Comparison of ENCODE assay signal across 1 cellular context in the genomic region with DNA sequence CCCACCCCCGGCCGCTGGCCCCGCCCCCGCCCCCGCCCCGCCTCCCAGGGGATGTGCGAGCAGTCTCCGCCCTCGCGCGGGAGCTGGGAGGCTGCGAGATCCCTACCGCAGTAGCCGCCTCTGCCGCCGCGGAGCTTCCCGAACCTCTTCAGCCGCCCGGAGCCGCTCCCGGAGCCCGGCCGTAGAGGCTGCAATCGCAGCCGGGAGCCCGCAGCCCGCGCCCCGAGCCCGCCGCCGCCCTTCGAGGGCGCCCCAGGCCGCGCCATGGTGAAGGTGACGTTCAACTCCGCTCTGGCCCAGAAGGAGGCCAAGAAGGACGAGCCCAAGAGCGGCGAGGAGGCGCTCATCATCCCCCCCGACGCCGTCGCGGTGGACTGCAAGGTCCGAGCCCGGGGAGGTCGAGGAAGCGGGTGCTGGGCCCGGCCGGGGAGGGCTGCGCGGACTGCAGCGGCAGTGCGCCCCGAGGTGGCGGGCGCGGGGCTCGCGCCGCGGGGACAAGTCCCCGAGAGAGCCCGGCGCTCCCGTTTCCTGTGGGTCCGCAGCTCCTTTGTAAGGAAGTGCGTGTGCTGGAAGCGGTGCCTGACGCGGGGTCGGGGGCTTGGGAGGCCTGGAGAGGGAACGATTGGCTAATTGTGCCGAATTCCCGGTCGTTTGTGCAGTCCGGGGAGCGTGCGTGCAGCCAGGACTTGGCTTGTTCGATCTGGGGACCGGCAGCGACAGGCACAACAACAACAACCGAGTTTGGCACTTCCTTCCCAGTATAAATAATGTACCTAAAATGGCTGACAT.
A peak's percentile ranks its signal among the peaks of the same experiment; 100 is the strongest.
TF ChIP-seq lines count a peak whose summit lies in the region.

A gene (plus strand): TSS at position 110 of the 789 bp plus-strand sequence. CDS start 155 bp downstream, at position 265.

TF ChIP-seq in K562, 482 proteins besides CTCF, POLR2A, EP300 and RAD21 (continued from another document and continues in another):
- TF ChIP-seq, protein P1, sequence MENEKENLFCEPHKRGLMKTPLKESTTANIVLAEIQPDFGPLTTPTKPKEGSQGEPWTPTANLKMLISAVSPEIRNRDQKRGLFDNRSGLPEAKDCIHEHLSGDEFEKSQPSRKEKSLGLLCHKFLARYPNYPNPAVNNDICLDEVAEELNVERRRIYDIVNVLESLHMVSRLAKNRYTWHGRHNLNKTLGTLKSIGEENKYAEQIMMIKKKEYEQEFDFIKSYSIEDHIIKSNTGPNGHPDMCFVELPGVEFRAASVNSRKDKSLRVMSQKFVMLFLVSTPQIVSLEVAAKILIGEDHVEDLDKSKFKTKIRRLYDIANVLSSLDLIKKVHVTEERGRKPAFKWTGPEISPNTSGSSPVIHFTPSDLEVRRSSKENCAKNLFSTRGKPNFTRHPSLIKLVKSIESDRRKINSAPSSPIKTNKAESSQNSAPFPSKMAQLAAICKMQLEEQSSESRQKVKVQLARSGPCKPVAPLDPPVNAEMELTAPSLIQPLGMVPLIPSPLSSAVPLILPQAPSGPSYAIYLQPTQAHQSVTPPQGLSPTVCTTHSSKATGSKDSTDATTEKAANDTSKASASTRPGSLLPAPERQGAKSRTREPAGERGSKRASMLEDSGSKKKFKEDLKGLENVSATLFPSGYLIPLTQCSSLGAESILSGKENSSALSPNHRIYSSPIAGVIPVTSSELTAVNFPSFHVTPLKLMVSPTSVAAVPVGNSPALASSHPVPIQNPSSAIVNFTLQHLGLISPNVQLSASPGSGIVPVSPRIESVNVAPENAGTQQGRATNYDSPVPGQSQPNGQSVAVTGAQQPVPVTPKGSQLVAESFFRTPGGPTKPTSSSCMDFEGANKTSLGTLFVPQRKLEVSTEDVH (IDR thresholded peaks at IDR 0.05; ENCODE audit: low read depth, partially characterized antibody) = no peak
- no peak for TF ChIP-seq KLF1 (tag; IDR thresholded peaks at IDR 0.05)
- TF ChIP-seq, protein P2, sequence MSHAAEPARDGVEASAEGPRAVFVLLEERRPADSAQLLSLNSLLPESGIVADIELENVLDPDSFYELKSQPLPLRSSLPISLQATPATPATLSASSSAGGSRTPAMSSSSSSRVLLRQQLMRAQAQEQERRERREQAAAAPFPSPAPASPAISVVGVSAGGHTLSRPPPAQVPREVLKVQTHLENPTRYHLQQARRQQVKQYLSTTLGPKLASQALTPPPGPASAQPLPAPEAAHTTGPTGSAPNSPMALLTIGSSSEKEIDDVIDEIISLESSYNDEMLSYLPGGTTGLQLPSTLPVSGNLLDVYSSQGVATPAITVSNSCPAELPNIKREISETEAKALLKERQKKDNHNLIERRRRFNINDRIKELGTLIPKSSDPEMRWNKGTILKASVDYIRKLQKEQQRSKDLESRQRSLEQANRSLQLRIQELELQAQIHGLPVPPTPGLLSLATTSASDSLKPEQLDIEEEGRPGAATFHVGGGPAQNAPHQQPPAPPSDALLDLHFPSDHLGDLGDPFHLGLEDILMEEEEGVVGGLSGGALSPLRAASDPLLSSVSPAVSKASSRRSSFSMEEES (CRISPR knock-in tag; IDR thresholded peaks at IDR 0.05) = no peak
- no peak for TF ChIP-seq BRD4 (IDR thresholded peaks at IDR 0.05)
- peak; percentile 64 for TF ChIP-seq GABPB1 (CRISPR knock-in tag; IDR thresholded peaks at IDR 0.05)
- TF ChIP-seq CREM (IDR thresholded peaks at IDR 0.05; ENCODE audit: low read depth) = no peak
- no peak for TF ChIP-seq ZNF764 (CRISPR knock-in tag; IDR thresholded peaks at IDR 0.05; ENCODE audit: low read depth)
- no peak for TF ChIP-seq FOXA3 (CRISPR knock-in tag; conservative IDR thresholded peaks at IDR 0.05 in 1 of 2, IDR thresholded peaks at IDR 0.05 in 1 of 2)
- TF ChIP-seq ZNF384 (IDR thresholded peaks at IDR 0.05; ENCODE audit: low read depth, low read length) = no peak
- no peak for TF ChIP-seq PTTG1 (tag; IDR thresholded peaks at IDR 0.05; ENCODE audit: low read depth)
- TF ChIP-seq, protein P3, sequence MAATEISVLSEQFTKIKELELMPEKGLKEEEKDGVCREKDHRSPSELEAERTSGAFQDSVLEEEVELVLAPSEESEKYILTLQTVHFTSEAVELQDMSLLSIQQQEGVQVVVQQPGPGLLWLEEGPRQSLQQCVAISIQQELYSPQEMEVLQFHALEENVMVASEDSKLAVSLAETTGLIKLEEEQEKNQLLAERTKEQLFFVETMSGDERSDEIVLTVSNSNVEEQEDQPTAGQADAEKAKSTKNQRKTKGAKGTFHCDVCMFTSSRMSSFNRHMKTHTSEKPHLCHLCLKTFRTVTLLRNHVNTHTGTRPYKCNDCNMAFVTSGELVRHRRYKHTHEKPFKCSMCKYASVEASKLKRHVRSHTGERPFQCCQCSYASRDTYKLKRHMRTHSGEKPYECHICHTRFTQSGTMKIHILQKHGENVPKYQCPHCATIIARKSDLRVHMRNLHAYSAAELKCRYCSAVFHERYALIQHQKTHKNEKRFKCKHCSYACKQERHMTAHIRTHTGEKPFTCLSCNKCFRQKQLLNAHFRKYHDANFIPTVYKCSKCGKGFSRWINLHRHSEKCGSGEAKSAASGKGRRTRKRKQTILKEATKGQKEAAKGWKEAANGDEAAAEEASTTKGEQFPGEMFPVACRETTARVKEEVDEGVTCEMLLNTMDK (IDR thresholded peaks at IDR 0.05; ENCODE audit: borderline replicate concordance, insufficient read depth, low read depth, low read length, poor library complexity, severe bottlenecking) = peak; percentile 17
- TF ChIP-seq ZNF3 (CRISPR knock-in tag; IDR thresholded peaks at IDR 0.05) = no peak
- TF ChIP-seq TAL1 (IDR thresholded peaks at IDR 0.05) = no peak
- TF ChIP-seq, protein P4, sequence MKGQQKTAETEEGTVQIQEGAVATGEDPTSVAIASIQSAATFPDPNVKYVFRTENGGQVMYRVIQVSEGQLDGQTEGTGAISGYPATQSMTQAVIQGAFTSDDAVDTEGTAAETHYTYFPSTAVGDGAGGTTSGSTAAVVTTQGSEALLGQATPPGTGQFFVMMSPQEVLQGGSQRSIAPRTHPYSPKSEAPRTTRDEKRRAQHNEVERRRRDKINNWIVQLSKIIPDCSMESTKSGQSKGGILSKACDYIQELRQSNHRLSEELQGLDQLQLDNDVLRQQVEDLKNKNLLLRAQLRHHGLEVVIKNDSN (CRISPR knock-in tag; IDR thresholded peaks at IDR 0.05) = no peak
- TF ChIP-seq FOXP1 (CRISPR knock-in tag; IDR thresholded peaks at IDR 0.05) = 0 out of 2 replicates have a peak, but pooled peaks have one; percentile 42
- TF ChIP-seq, protein P5, sequence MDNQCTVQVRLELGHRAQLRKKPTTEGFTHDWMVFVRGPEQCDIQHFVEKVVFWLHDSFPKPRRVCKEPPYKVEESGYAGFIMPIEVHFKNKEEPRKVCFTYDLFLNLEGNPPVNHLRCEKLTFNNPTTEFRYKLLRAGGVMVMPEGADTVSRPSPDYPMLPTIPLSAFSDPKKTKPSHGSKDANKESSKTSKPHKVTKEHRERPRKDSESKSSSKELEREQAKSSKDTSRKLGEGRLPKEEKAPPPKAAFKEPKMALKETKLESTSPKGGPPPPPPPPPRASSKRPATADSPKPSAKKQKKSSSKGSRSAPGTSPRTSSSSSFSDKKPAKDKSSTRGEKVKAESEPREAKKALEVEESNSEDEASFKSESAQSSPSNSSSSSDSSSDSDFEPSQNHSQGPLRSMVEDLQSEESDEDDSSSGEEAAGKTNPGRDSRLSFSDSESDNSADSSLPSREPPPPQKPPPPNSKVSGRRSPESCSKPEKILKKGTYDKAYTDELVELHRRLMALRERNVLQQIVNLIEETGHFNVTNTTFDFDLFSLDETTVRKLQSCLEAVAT (IDR thresholded peaks at IDR 0.05) = 0 out of 4 replicates have a peak, but pooled peaks of 1 of the 2 experiments have one; percentile 41
- TF ChIP-seq DPF2 (IDR thresholded peaks at IDR 0.05) = no peak
- TF ChIP-seq POLR2G (IDR thresholded peaks at IDR 0.05; ENCODE audit: low read depth, low read length) = peak; percentile 91
- TF ChIP-seq, protein P6, sequence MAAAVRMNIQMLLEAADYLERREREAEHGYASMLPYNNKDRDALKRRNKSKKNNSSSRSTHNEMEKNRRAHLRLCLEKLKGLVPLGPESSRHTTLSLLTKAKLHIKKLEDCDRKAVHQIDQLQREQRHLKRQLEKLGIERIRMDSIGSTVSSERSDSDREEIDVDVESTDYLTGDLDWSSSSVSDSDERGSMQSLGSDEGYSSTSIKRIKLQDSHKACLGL (CRISPR knock-in tag; IDR thresholded peaks at IDR 0.05; ENCODE audit: borderline replicate concordance, poor library complexity, severe bottlenecking) = no peak
- TF ChIP-seq PTBP1 (IDR thresholded peaks at IDR 0.05; ENCODE audit: low read depth, low read length) = no peak
- TF ChIP-seq MEF2D (tag; conservative IDR thresholded peaks at IDR 0.05; ENCODE audit: low read depth) = no peak
- TF ChIP-seq, protein P7, sequence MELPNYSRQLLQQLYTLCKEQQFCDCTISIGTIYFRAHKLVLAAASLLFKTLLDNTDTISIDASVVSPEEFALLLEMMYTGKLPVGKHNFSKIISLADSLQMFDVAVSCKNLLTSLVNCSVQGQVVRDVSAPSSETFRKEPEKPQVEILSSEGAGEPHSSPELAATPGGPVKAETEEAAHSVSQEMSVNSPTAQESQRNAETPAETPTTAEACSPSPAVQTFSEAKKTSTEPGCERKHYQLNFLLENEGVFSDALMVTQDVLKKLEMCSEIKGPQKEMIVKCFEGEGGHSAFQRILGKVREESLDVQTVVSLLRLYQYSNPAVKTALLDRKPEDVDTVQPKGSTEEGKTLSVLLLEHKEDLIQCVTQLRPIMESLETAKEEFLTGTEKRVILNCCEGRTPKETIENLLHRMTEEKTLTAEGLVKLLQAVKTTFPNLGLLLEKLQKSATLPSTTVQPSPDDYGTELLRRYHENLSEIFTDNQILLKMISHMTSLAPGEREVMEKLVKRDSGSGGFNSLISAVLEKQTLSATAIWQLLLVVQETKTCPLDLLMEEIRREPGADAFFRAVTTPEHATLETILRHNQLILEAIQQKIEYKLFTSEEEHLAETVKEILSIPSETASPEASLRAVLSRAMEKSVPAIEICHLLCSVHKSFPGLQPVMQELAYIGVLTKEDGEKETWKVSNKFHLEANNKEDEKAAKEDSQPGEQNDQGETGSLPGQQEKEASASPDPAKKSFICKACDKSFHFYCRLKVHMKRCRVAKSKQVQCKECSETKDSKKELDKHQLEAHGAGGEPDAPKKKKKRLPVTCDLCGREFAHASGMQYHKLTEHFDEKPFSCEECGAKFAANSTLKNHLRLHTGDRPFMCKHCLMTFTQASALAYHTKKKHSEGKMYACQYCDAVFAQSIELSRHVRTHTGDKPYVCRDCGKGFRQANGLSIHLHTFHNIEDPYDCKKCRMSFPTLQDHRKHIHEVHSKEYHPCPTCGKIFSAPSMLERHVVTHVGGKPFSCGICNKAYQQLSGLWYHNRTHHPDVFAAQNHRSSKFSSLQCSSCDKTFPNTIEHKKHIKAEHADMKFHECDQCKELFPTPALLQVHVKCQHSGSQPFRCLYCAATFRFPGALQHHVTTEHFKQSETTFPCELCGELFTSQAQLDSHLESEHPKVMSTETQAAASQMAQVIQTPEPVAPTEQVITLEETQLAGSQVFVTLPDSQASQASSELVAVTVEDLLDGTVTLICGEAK (IDR thresholded peaks at IDR 0.05) = peak; percentile 62; the same call in 1 of the 2 replicates
- TF ChIP-seq, protein P7 (CRISPR knock-in tag; IDR thresholded peaks at IDR 0.05) = no peak
- 0 out of 2 replicates have a peak, but pooled peaks have one; percentile 9 for TF ChIP-seq ZNF324 (CRISPR knock-in tag; IDR thresholded peaks at IDR 0.05)
- TF ChIP-seq TCF3 (CRISPR knock-in tag; IDR thresholded peaks at IDR 0.05) = no peak
- no peak for TF ChIP-seq JUND (IDR thresholded peaks at IDR 0.05; ENCODE audit: borderline replicate concordance, low read depth, low read length)
- no peak for TF ChIP-seq JUND (tag; IDR thresholded peaks at IDR 0.05; ENCODE audit: borderline replicate concordance, low read depth, low read length)
- no peak for TF ChIP-seq ZNF354B (CRISPR knock-in tag; IDR thresholded peaks at IDR 0.05)
- TF ChIP-seq ZNF197 (CRISPR knock-in tag; IDR thresholded peaks at IDR 0.05; ENCODE audit: low read depth) = no peak
- no peak for TF ChIP-seq MECOM (CRISPR knock-in tag; IDR thresholded peaks at IDR 0.05)
- TF ChIP-seq ZNF766 (CRISPR knock-in tag; conservative IDR thresholded peaks at IDR 0.05) = no peak
- TF ChIP-seq, protein P8, sequence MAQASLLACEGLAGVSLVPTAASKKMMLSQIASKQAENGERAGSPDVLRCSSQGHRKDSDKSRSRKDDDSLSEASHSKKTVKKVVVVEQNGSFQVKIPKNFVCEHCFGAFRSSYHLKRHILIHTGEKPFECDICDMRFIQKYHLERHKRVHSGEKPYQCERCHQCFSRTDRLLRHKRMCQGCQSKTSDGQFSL (CRISPR knock-in tag; IDR thresholded peaks at IDR 0.05) = no peak
- TF ChIP-seq, protein P8 (tag; IDR thresholded peaks at IDR 0.05) = no peak
- TF ChIP-seq, protein P9, sequence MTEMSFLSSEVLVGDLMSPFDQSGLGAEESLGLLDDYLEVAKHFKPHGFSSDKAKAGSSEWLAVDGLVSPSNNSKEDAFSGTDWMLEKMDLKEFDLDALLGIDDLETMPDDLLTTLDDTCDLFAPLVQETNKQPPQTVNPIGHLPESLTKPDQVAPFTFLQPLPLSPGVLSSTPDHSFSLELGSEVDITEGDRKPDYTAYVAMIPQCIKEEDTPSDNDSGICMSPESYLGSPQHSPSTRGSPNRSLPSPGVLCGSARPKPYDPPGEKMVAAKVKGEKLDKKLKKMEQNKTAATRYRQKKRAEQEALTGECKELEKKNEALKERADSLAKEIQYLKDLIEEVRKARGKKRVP (CRISPR knock-in tag; IDR thresholded peaks at IDR 0.05) = peak; percentile 26; the same call in 1 of the 2 replicates
